Comparison of ENCODE assay signal across 8 cellular contexts in genomic region chr1:172727956-172728603, GRCh38.
DNase-seq lines count a peak whose midpoint lies in the region; ATAC-seq and TF ChIP-seq lines count a peak whose summit lies in the region.

No MANE protein-coding gene starts in this region.

- no peak overlapping the region for H3K4me3 Mint-ChIP-seq in stimulated activated effector memory CD8-positive, alpha-beta T cell treated with anti-CD3 and anti-CD28 coated beads, Interleukin-12 subunit alpha, Interleukin-12 subunit beta, amount 100 ng/mL, for 72 hours

- H3K36me3 ChIP-seq in A673 (ENCODE audit: insufficient read depth, low read length, poor library complexity, severe bottlenecking): no peaks in the 10 kb centered on the region

- no peaks in the 10 kb centered on the region for H3K36me3 Mint-ChIP-seq in stimulated activated effector memory CD8-positive, alpha-beta T cell treated with anti-CD3 and anti-CD28 coated beads, Interleukin-12 subunit alpha, Interleukin-12 subunit beta, amount 100 ng/mL, for 72 hours

- ATAC-seq in foreskin keratinocyte (peak; percentile 70), HG03108 (IDR thresholded peaks at IDR 0.05; ENCODE audit: unreplicated experiment) (no peak)
- peak; percentile 88 for ATAC-seq in stimulated activated effector memory CD8-positive, alpha-beta T cell treated with anti-CD3 and anti-CD28 coated beads, Interleukin-12 subunit alpha, Interleukin-12 subunit beta, amount 100 ng/mL, for 72 hours

- no peak overlapping the region for H3K27ac ChIP-seq in A673 (ENCODE audit: low read depth, low read length, poor library complexity, severe bottlenecking)
- H3K27ac ChIP-seq in foreskin keratinocyte: no peak overlapping the region

- H3K9me3 Mint-ChIP-seq in stimulated activated effector memory CD8-positive, alpha-beta T cell treated with anti-CD3 and anti-CD28 coated beads, Interleukin-12 subunit alpha, Interleukin-12 subunit beta, amount 100 ng/mL, for 72 hours: peaks cover 3% of the 10 kb centered on the region

- peaks cover 32% of the 10 kb centered on the region for H3K4me1 Mint-ChIP-seq in stimulated activated effector memory CD8-positive, alpha-beta T cell treated with anti-CD3 and anti-CD28 coated beads, Interleukin-12 subunit alpha, Interleukin-12 subunit beta, amount 100 ng/mL, for 72 hours

- no peak overlapping the region for H3K27ac Mint-ChIP-seq in stimulated activated effector memory CD8-positive, alpha-beta T cell treated with anti-CD3 and anti-CD28 coated beads, Interleukin-12 subunit alpha, Interleukin-12 subunit beta, amount 100 ng/mL, for 72 hours

- DNase-seq in A673 (ENCODE audit: low spot score) (peak; percentile 77), Kasumi-1 (lab: John Stamatoyannopoulos, UW) (peak; percentile 59 to 72), foreskin keratinocyte (no peak), AG20443 (ENCODE audit: low spot score) (no peak)
- no peak for DNase-seq in stimulated activated effector memory CD8-positive, alpha-beta T cell treated with anti-CD3 and anti-CD28 coated beads, Interleukin-12 subunit alpha, Interleukin-12 subunit beta, amount 100 ng/mL, for 72 hours (ENCODE audit: low spot score in 2 of 2)

- no peaks in the 10 kb centered on the region for H3K4me1 ChIP-seq in A673 (ENCODE audit: insufficient read depth, low read length, poor library complexity, severe bottlenecking)
- peaks cover 8% of the 10 kb centered on the region for H3K4me1 ChIP-seq in foreskin keratinocyte

- no peak overlapping the region for H3K4me3 ChIP-seq in A673 (ENCODE audit: low read depth, low read length, poor library complexity, severe bottlenecking)
- H3K4me3 ChIP-seq in WI38 (ENCODE audit: low read depth, low read length): no peak overlapping the region

- H3K27me3 ChIP-seq in A673 (replicated peaks; ENCODE audit: insufficient read depth, low read depth, low read length, poor library complexity) (no peaks in the 10 kb centered on the region), foreskin keratinocyte (no peaks in the 10 kb centered on the region)

- CTCF ChIA-PET in A673 (lab: Charles Lee): no interaction called here

- H3K9me3 ChIP-seq in A673 (ENCODE audit: low read depth, low read length, poor library complexity, severe bottlenecking): peaks cover 4% of the 10 kb centered on the region

- intact Hi-C loops in A673 (cut with micrococcal nuclease; ENCODE audit: unreplicated experiment): no loop called here

- BruUV-seq in A673 (replicated peaks; lab: Mats Ljungman, UMichigan): no TSS peak

- TF ChIP-seq CTCF in A673 (conservative IDR thresholded peaks at IDR 0.05; ENCODE audit: low read depth, low read length) (peak; percentile 70), GM12872 (IDR thresholded peaks at IDR 0.05; ENCODE audit: insufficient read depth, low read depth, low read length) (peak; percentile 92), WI38 (IDR thresholded peaks at IDR 0.05; ENCODE audit: low read depth, low read length) (peak; percentile 56), foreskin keratinocyte (conservative IDR thresholded peaks at IDR 0.05) (peak; percentile 77)

- POLR2A ChIA-PET in A673 (lab: Charles Lee; ENCODE audit: low non-redundant PET): no interaction called here

Comparison
In these comparisons a context has a peak if more than half of its experiments do, and no peak if none do; other contexts are left out.
1. DNase-seq: peak in A673 (single experiment) and Kasumi-1 (2 of 2); none in foreskin keratinocyte (0 of 2), stimulated activated effector memory CD8-positive, alpha-beta T cell treated with anti-CD3 and anti-CD28 coated beads, Interleukin-12 subunit alpha, Interleukin-12 subunit beta, amount 100 ng/mL, for 72 hours (0 of 2) and AG20443 (single experiment).
2. Peak in every context shown above with its lines, with median percentiles within 50 percentile points of each other: CTCF ChIP-seq.